In genomic region chr7:4343272-4344000, GRCh38 we compare ENCODE assay signal across 17 cellular contexts.
"Had no signal": no experiment of that assay in that cellular context is flagged by ENCODE, and none has a peak within 500 bp of the region (broad histone marks: within the 10 kb centered on the region; RNA-seq: fewer than 3 reads in every experiment).

No MANE protein-coding gene starts in this region.

- H3K4me1 ChIP-seq: esophagus muscularis mucosa, gastrocnemius medialis, heart right ventricle, pancreas, vagina had no signal

- H3K36me3 ChIP-seq: esophagus muscularis mucosa, gastrocnemius medialis, heart right ventricle, pancreas, vagina had no signal

- H3K27ac Mint-ChIP-seq: naive thymus-derived CD8-positive, alpha-beta T cell; progenitor cell of endocrine pancreas had no signal

- H3K27me3 Mint-ChIP-seq: progenitor cell of endocrine pancreas had no signal

- DNase-seq: cortex of kidney; effector memory CD4-positive, alpha-beta T cell; gastrocnemius medialis; heart right ventricle; islet precursor cell; mucosa of descending colon; naive thymus-derived CD8-positive, alpha-beta T cell; pancreas; right cardiac atrium; stimulated activated CD4-positive, alpha-beta T cell treated with anti-CD3 and anti-CD28 coated beads, Interleukin-2, amount 100 ng/mL, for 48 hours; stimulated activated naive CD4-positive, alpha-beta T cell treated with Interleukin-2 at 50 U/mL for 16 hours had no signal

- H3K36me3 Mint-ChIP-seq: naive thymus-derived CD8-positive, alpha-beta T cell had no signal

- H3K4me3 Mint-ChIP-seq: naive thymus-derived CD8-positive, alpha-beta T cell; neural crest cell had no signal

- H3K27me3 ChIP-seq: gastrocnemius medialis, heart right ventricle, pancreas, vagina had no signal

- ATAC-seq: gastrocnemius medialis; heart right ventricle; left lobe of liver; mucosa of descending colon; naive thymus-derived CD8-positive, alpha-beta T cell; pancreas; right cardiac atrium had no signal

- H3K9me3 ChIP-seq: gastrocnemius medialis, mucosa of descending colon, pancreas, vagina had no signal

- H3K4me2 ChIP-seq: smooth muscle cell had no signal

- H3K4me3 ChIP-seq: esophagus muscularis mucosa, gastrocnemius medialis, heart right ventricle, mucosa of descending colon, pancreas, smooth muscle cell, vagina had no signal

- H3K27ac ChIP-seq: esophagus muscularis mucosa, gastrocnemius medialis, heart right ventricle, pancreas, vagina had no signal

- H3K4me1 Mint-ChIP-seq: naive thymus-derived CD8-positive, alpha-beta T cell; neural crest cell had no signal
